8 cellular contexts compared by ENCODE assay signal in the genomic region with DNA sequence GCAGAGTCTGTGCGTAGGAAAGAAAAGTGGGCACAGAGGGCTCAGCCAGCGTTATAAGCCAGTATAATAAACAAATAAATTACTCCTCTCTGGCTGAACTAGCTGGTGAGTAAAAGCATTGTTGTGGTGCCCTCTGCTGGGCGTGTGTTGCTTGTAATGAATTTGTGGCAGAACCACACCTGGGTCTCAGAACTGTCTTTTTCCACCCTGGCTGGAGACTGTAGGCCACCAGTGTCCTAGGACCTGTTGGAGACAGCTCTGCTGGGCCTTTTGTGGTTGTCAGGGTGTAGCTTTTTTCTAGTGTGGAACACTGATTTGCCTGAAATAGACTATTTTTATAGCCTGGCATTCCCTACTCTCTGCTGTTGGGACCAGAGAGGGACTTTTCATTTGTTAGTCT.
DNase-seq lines count a peak whose midpoint lies in the region; ATAC-seq and TF ChIP-seq lines count a peak whose summit lies in the region.

No MANE protein-coding gene starts in this region.

- H3K27ac Mint-ChIP-seq in activated naive CD8-positive, alpha-beta T cell treated with anti-CD3 and anti-CD28 coated beads, Interleukin-2, amount 10 ng/mL, durations not matched to agents 7 days and 5 days, result no peak overlapping the region

- H4K20me1 ChIP-seq in Karpas-422 (ENCODE audit: insufficient read depth, low read depth, low read length), result no peaks in the 10 kb centered on the region

- peak; percentile 68 for TF ChIP-seq CTCF in GM13977 (IDR thresholded peaks at IDR 0.05; ENCODE audit: extremely low read depth, insufficient read depth, missing control alignments)
- TF ChIP-seq CTCF in psoas muscle (IDR thresholded peaks at IDR 0.05), result peak; percentile 82

- 0 to 6% (median 3%) methylated on average over 3 of the region's 3 CpGs for WGBS in psoas muscle, 3 donors

- H3K9me2 ChIP-seq in Karpas-422 (replicated peaks; ENCODE audit: insufficient read depth, low read length), result no peaks in the 10 kb centered on the region

- H3K4me3 Mint-ChIP-seq in activated naive CD8-positive, alpha-beta T cell treated with anti-CD3 and anti-CD28 coated beads, Interleukin-2, amount 10 ng/mL, durations not matched to agents 7 days and 5 days, result no peak overlapping the region

- POLR2A ChIA-PET in activated naive CD8-positive, alpha-beta T cell treated with anti-CD3 and anti-CD28 coated beads, Interleukin-2, amount 10 ng/mL, durations not matched to agents 7 days and 5 days (lab: Charles Lee), result no interaction called here

- H3K9me3 ChIP-seq in Karpas-422 (ENCODE audit: low read length) (no peaks in the 10 kb centered on the region), SJSA1 (replicated peaks) (no peaks in the 10 kb centered on the region), psoas muscle (no peaks in the 10 kb centered on the region)

- in situ Hi-C loops in ACHN (cut with HindIII; ENCODE audit: low pct_ligation_motif_present, low pct_unique_long_range_greater_than_20kb, low sequenced_read_pairs) (loop anchor here (25.0 kb wide), 1 partner anchor 133 kb away; a partner anchor contains a TSS), GM13977 (cut with MboI; ENCODE audit: low pct_unique_long_range_greater_than_20kb, low sequenced_read_pairs, unreplicated experiment) (no loop called here)

- no peaks in the 10 kb centered on the region for H3K79me2 ChIP-seq in Karpas-422 (ENCODE audit: low read length)

- H2AFZ ChIP-seq in Karpas-422 (ENCODE audit: low read length), result no peak overlapping the region

- H3K27ac ChIP-seq in Karpas-422 (ENCODE audit: low read length), result no peak overlapping the region
- no peak overlapping the region for H3K27ac ChIP-seq in SJSA1
- H3K27ac ChIP-seq in psoas muscle, result no peak overlapping the region

- H3K36me3 Mint-ChIP-seq in activated naive CD8-positive, alpha-beta T cell treated with anti-CD3 and anti-CD28 coated beads, Interleukin-2, amount 10 ng/mL, durations not matched to agents 7 days and 5 days, result no peaks in the 10 kb centered on the region

- no peaks in the 10 kb centered on the region; the same call in 1 of the 2 replicates for H3K4me1 ChIP-seq in Karpas-422 (ENCODE audit: low read length)
- H3K4me1 ChIP-seq in SJSA1 (replicated peaks), result no peaks in the 10 kb centered on the region
- no peaks in the 10 kb centered on the region for H3K4me1 ChIP-seq in psoas muscle

- no peaks in the 10 kb centered on the region for H3K27me3 Mint-ChIP-seq in activated naive CD8-positive, alpha-beta T cell treated with anti-CD3 and anti-CD28 coated beads, Interleukin-2, amount 10 ng/mL, durations not matched to agents 7 days and 5 days

- no peak for ATAC-seq in activated naive CD8-positive, alpha-beta T cell treated with anti-CD3 and anti-CD28 coated beads, Interleukin-2, amount 10 ng/mL, durations not matched to agents 7 days and 5 days (ENCODE audit: low read depth)
- ATAC-seq in Right ventricle myocardium superior (ENCODE audit: poor library complexity), result peak; percentile 84
- ATAC-seq in psoas muscle, result peak; percentile 57 to 90 (median 75)

- no peaks in the 10 kb centered on the region for H3K9me3 Mint-ChIP-seq in activated naive CD8-positive, alpha-beta T cell treated with anti-CD3 and anti-CD28 coated beads, Interleukin-2, amount 10 ng/mL, durations not matched to agents 7 days and 5 days

- H3K36me3 ChIP-seq in Karpas-422 (ENCODE audit: insufficient read depth, low read length) (peaks cover under 1% of the 10 kb centered on the region; the same call in 1 of the 2 replicates), SJSA1 (no peaks in the 10 kb centered on the region), psoas muscle (ENCODE audit: insufficient read depth in 1 of 2, low read depth in 1 of 2) (no peaks in the 10 kb centered on the region)

- H3K4me3 ChIP-seq in Karpas-422 (ENCODE audit: low read length), result no peak overlapping the region
- H3K4me3 ChIP-seq in SJSA1, result no peak overlapping the region
- H3K4me3 ChIP-seq in psoas muscle, result no peak overlapping the region

- H3K27me3 ChIP-seq in Karpas-422 (ENCODE audit: low read length), result no peaks in the 10 kb centered on the region
- H3K27me3 ChIP-seq in SJSA1 (replicated peaks), result no peaks in the 10 kb centered on the region
- H3K27me3 ChIP-seq in psoas muscle (ENCODE audit: insufficient read depth in 3 of 3, low read length in 2 of 3), result no peaks in the 10 kb centered on the region

- no peak overlapping the region for H3K4me2 ChIP-seq in Karpas-422 (ENCODE audit: low read depth, low read length, poor library complexity, severe bottlenecking)

- H3K9ac ChIP-seq in Karpas-422 (ENCODE audit: low read length), result no peak overlapping the region

- DNase-seq in ACHN (peak; percentile 50), GM13977 (ENCODE audit: low spot score) (peak; percentile 52), Karpas-422 (peak; percentile 88), SJSA1 (ENCODE audit: low read depth in 1 of 2, low spot score in 2 of 2) (peak; percentile 32 to 53), Right ventricle myocardium superior (peak; percentile 81), psoas muscle (peak; percentile 66 to 84)
- peak; percentile 59 for DNase-seq in activated naive CD8-positive, alpha-beta T cell treated with anti-CD3 and anti-CD28 coated beads, Interleukin-2, amount 10 ng/mL, durations not matched to agents 7 days and 5 days
- no peak for DNase-seq in NK-92 treated with Interleukin-12 subunit alpha and Interleukin-12 subunit beta, amount 100 ng/mL, for 24 hours (lab: John Stamatoyannopoulos, UW)

- H3K4me1 Mint-ChIP-seq in activated naive CD8-positive, alpha-beta T cell treated with anti-CD3 and anti-CD28 coated beads, Interleukin-2, amount 10 ng/mL, durations not matched to agents 7 days and 5 days, result peaks cover 3% of the 10 kb centered on the region

- intact Hi-C loops in Right ventricle myocardium superior (cut with DNase I), result loop anchor here (5.0 to 10.0 kb wide), 3 partner anchors 384 to 472 kb away; no protein-coding TSS in a partner anchor
- intact Hi-C loops in psoas muscle (cut with DNase I), result loop anchor here (2.0 to 10.0 kb wide), 5 partner anchors 366 to 634 kb away; no protein-coding TSS in a partner anchor
